ENCODE assay signal across 1 cellular context in the genomic region with DNA sequence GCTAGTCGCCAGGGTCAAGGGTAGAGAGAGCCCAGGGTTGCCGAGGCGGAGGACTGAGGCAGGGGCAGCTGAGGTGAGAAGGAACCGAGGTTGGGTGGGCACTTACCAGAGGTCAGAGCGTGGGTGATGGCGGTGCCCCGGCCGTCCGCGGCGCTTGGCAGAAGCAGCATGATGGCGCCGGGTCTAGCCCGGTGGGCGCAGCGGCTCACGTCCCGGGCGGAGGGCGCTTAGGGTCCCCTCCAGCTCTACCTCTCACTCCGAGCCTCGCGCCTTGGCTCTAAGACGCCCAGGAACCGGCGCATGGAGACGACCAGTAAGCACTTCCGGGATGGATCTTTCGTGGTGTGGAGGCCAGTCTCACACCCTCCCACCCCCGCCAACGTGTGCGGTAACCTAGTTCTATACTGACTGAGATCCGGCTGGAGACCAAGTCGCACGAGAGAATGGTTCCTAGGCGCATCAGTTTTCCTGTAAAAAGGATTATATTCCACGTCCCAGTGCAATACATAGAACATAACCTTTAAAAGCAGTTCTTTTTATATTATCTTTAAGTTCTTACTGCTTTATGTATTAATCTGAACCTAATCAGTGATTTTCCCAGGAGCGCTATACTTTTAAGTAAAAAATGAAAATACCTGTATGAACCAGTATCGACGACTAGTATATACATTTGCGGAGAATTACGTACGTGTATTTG.
TF ChIP-seq lines count a peak whose summit lies in the region.

A gene with protein sequence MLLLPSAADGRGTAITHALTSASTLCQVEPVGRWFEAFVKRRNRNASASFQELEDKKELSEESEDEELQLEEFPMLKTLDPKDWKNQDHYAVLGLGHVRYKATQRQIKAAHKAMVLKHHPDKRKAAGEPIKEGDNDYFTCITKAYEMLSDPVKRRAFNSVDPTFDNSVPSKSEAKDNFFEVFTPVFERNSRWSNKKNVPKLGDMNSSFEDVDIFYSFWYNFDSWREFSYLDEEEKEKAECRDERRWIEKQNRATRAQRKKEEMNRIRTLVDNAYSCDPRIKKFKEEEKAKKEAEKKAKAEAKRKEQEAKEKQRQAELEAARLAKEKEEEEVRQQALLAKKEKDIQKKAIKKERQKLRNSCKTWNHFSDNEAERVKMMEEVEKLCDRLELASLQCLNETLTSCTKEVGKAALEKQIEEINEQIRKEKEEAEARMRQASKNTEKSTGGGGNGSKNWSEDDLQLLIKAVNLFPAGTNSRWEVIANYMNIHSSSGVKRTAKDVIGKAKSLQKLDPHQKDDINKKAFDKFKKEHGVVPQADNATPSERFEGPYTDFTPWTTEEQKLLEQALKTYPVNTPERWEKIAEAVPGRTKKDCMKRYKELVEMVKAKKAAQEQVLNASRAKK (minus strand): TSS at position 315 of the 697 bp plus-strand sequence. CDS start 145 bp downstream, at position 170.

TF ChIP-seq in H1, 55 proteins besides CTCF, POLR2A, EP300 and RAD21 (continued from another document):
- TF ChIP-seq HDAC2 (IDR thresholded peaks at IDR 0.05; ENCODE audit: borderline replicate concordance in 1 of 2, low read depth in 2 of 2, low read length in 2 of 2) = 0 out of 4 replicates have a peak, but pooled peaks of 1 of the 2 experiments have one; percentile 49
- TF ChIP-seq, protein P1, sequence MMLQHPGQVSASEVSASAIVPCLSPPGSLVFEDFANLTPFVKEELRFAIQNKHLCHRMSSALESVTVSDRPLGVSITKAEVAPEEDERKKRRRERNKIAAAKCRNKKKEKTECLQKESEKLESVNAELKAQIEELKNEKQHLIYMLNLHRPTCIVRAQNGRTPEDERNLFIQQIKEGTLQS (IDR thresholded peaks at IDR 0.05; ENCODE audit: insufficient read depth, low read depth, low read length) = no peak
- TF ChIP-seq ASH2L (IDR thresholded peaks at IDR 0.05; ENCODE audit: low read length) = peak; percentile 99
- TF ChIP-seq SP2 (IDR thresholded peaks at IDR 0.05; ENCODE audit: low read length) = no peak
- peak; percentile 35; the same call in 1 of the 2 replicates for TF ChIP-seq JUND (IDR thresholded peaks at IDR 0.05; ENCODE audit: low read length)
- TF ChIP-seq POU5F1 (IDR thresholded peaks at IDR 0.05; ENCODE audit: low read depth, low read length) = no peak
- TF ChIP-seq NRF1 (IDR thresholded peaks at IDR 0.05; ENCODE audit: low read depth, low read length) = no peak
